Comparison of ENCODE assay signal across 8 cellular contexts in genomic region chr6:30213654-30213998, GRCh38. TPM values are rescaled to one million over a fixed set of nuclear protein-coding genes. Genes with fewer than 3 reads are reported as not detected.
DNase-seq lines count a peak whose midpoint lies in the region; ATAC-seq and TF ChIP-seq lines count a peak whose summit lies in the region.

No MANE protein-coding gene starts in this region.

- no peak for DNase-seq in cardiac muscle cell (ENCODE audit: low read depth in 1 of 2, low spot score in 1 of 2)
- DNase-seq in left cardiac atrium: no peak
- no peak for DNase-seq in astrocyte of the spinal cord (ENCODE audit: low read depth, low spot score)
- DNase-seq in lung (ENCODE audit: low spot score): no peak
- DNase-seq in uterus: no peak
- no peak for DNase-seq in NCI-H1436 treated with DMSO at 0.1 percent for 48 hours (lab: John Stamatoyannopoulos, UW)
- DNase-seq in DMS114 treated with DMSO at 0.1 percent for 48 hours (lab: John Stamatoyannopoulos, UW; ENCODE audit: unreplicated experiment): no peak

- H3K27ac ChIP-seq in cardiac muscle cell (peak overlapping the region; percentile 61), lung (ENCODE audit: low read depth in 1 of 2, low read length in 1 of 2) (peak overlapping the region; percentile 90 to 98), uterus (peak overlapping the region; percentile 96 to 97)

- no peak for TF ChIP-seq CTCF in cardiac muscle cell (IDR thresholded peaks at IDR 0.05; ENCODE audit: low read depth, low read length)
- TF ChIP-seq CTCF in astrocyte of the spinal cord (IDR thresholded peaks at IDR 0.05; ENCODE audit: low read depth, low read length): no peak
- TF ChIP-seq CTCF in lung (IDR thresholded peaks at IDR 0.05; ENCODE audit: control extremely low read depth, extremely low read depth): no peak
- TF ChIP-seq CTCF in uterus (IDR thresholded peaks at IDR 0.05): no peak

- H3K27me3 ChIP-seq in cardiac muscle cell (no peaks in the 10 kb centered on the region), lung (ENCODE audit: control insufficient read depth, insufficient read depth) (no peaks in the 10 kb centered on the region), uterus (no peaks in the 10 kb centered on the region)

- H3K9me3 ChIP-seq in cardiac muscle cell (ENCODE audit: low read depth): no peaks in the 10 kb centered on the region
- no peaks in the 10 kb centered on the region for H3K9me3 ChIP-seq in lung (ENCODE audit: control insufficient read depth in 2 of 2, insufficient read depth in 1 of 2, low read length in 1 of 2)
- H3K9me3 ChIP-seq in uterus: no peaks in the 10 kb centered on the region

- H3K4me3 ChIP-seq in cardiac muscle cell: peak overlapping the region; percentile 67
- peak overlapping the region; percentile 87 for H3K4me3 ChIP-seq in astrocyte of the spinal cord (ENCODE audit: low read depth, low read length)
- H3K4me3 ChIP-seq in lung: peak overlapping the region; percentile 71
- peak overlapping the region; percentile 84 to 98 for H3K4me3 ChIP-seq in uterus

- H3K36me3 ChIP-seq in cardiac muscle cell: no peaks in the 10 kb centered on the region
- H3K36me3 ChIP-seq in lung (ENCODE audit: control insufficient read depth in 2 of 2, insufficient read depth in 2 of 2, low read length in 2 of 2): no peaks in the 10 kb centered on the region
- no peaks in the 10 kb centered on the region for H3K36me3 ChIP-seq in uterus

- no peak for ATAC-seq in left cardiac atrium
- no peak for ATAC-seq in lung (ENCODE audit: insufficient read depth, low FRiP score)
- no peak for ATAC-seq in GM21526 (IDR thresholded peaks at IDR 0.05; ENCODE audit: low FRiP score, unreplicated experiment)

- intact Hi-C loops in left cardiac atrium (cut with DNase I): loop anchor here in 1 of 2 donors (10.0 kb wide), 1 partner anchor 111 kb away; the partner anchor contains the start of gene TRIM39
- intact Hi-C loops in uterus (cut with DNase I; ENCODE audit: low total_unique reads): no loop called here

- no peaks in the 10 kb centered on the region for H3K4me1 ChIP-seq in cardiac muscle cell (ENCODE audit: low read depth)
- peaks cover 8 to 14% of the 10 kb centered on the region in 2 donors for H3K4me1 ChIP-seq in lung (ENCODE audit: control insufficient read depth in 2 of 2, insufficient read depth in 2 of 2, low read length in 2 of 2)
- no peaks in the 10 kb centered on the region for H3K4me1 ChIP-seq in uterus

- no peak for TF ChIP-seq POLR2A in uterus (IDR thresholded peaks at IDR 0.05)

- 0% methylated on average over 16 of the region's 16 CpGs for WGBS in lung, 2 donors

- in situ Hi-C loops in astrocyte of the spinal cord (cut with HindIII; ENCODE audit: low sequenced_read_pairs): no loop called here

RNA-seq across cellular contexts. Expression of gene TRIM26, which starts 0.4 kb away (rescaled TPM):
- total RNA-seq in cardiac muscle cell (17.2 and 24.4 TPM in 2 replicates), left cardiac atrium (10 to 100 TPM; 22.1 to 24.1 TPM), lung (10 to 100 TPM; 33.8 to 51.4 TPM), uterus (10 to 100 TPM; 14.9 to 38.1 (median 30.0) TPM)
- polyA plus RNA-seq in cardiac muscle cell (18.0 and 18.8 TPM in 2 replicates), lung (10 to 100 TPM; 32.1 to 42.4 TPM)

RNA-seq across cellular contexts. Expression of gene TRIM15, which starts 50.3 kb away (rescaled TPM):
- total RNA-seq in cardiac muscle cell (not detected in 2 replicates), left cardiac atrium (not detected), lung (not detected), uterus (not detected)
- polyA plus RNA-seq in cardiac muscle cell (not detected in 2 replicates), lung (under 1 TPM; 0.01 to 0.06 TPM)

RNA-seq across cellular contexts. Expression of gene TRIM10, which starts 52.6 kb away (rescaled TPM):
- total RNA-seq in cardiac muscle cell (not detected in 2 replicates), left cardiac atrium (not detected), lung (1 to 10 TPM in 1 of 2 donors, under 1 TPM in 1; 0.06 to 1.8 TPM), uterus (under 1 TPM in 1 of 4 donors, not detected in 3; 0.69 TPM)
- polyA plus RNA-seq in cardiac muscle cell (not detected in 2 replicates), lung (under 1 TPM; 0.06 to 0.12 TPM)
